ENCODE assay signal across 8 cellular contexts in the genomic region with DNA sequence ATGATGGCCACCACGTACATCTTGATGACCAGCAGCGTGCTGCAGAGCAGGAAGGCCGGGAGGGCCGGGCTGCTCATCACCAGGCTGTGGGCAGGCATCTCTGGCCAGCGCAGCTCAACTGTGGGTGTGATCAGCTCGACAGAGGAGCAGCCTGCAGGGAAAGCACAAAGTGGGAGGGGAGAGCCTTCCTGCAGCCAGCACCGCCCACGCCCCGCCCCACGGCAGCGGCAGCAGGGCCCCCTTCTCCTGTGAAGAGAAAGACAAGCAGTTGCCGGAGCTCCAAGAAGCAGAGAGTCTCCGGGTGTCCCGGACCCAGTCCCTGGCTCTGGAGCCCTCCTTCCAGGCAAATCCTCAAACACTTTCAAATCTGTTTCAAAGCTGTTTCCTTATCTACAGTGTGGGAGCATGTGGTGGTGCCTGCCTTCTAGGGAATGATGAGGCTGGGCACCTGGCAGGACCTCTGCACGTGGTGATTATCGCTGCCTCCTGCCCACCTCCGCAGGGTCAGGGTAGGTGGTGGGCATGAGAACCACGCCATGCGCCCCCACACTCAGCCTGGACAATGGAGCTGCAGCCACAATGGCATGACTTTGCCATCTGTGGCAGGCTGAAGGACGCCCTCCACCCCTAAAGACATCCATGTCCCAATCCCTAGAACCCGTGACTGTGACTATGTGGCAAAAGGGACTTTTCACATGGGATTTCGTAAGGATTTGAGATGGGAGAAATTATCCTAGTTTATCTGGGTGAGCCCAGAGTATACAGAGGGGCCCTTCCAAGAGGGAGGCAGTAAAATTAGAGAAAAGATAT. TPM values are rescaled to one million over a fixed set of nuclear protein-coding genes. Genes with fewer than 3 reads are reported as not detected.
DNase-seq lines count a peak whose midpoint lies in the region; ATAC-seq and TF ChIP-seq lines count a peak whose summit lies in the region.

A gene with protein sequence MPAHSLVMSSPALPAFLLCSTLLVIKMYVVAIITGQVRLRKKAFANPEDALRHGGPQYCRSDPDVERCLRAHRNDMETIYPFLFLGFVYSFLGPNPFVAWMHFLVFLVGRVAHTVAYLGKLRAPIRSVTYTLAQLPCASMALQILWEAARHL (minus strand): TSS at position 128 of the 810 bp plus-strand sequence. CDS start 30 bp downstream, at position 98.

- TF ChIP-seq CTCF in AG10803 (conservative IDR thresholded peaks at IDR 0.05; ENCODE audit: low read length) = no peak
- TF ChIP-seq CTCF in brain (conservative IDR thresholded peaks at IDR 0.05) = no peak

- H3K27ac Mint-ChIP-seq in T-helper 2 cell treated with Interferon-gamma antibody and Interleukin-4, amounts not matched to agents 5 μg/mL and 100 μg/mL, for 36 hours = no peak within 1 kb of the TSS
- H3K27ac Mint-ChIP-seq in brain = peak within 1 kb of the TSS in 3 of 5 experiments; percentile 73 to 90 (median 74)

- no peaks in the 10 kb centered on the region for H3K36me3 Mint-ChIP-seq in T-helper 2 cell treated with Interferon-gamma antibody and Interleukin-4, amounts not matched to agents 5 μg/mL and 100 μg/mL, for 36 hours (ENCODE audit: low read depth)
- H3K36me3 Mint-ChIP-seq in brain = no peaks in the 10 kb centered on the region

- H3K4me3 ChIP-seq in AG10803 (ENCODE audit: low read length) = peak within 1 kb of the TSS; percentile 58

- H3K27me3 Mint-ChIP-seq in T-helper 2 cell treated with Interferon-gamma antibody and Interleukin-4, amounts not matched to agents 5 μg/mL and 100 μg/mL, for 36 hours (ENCODE audit: low read depth) = peaks cover 2% of the 10 kb centered on the region
- peaks cover 3% of the 10 kb centered on the region for H3K27me3 Mint-ChIP-seq in brain

- ATAC-seq in GM18873 (IDR thresholded peaks at IDR 0.05; ENCODE audit: low FRiP score, unreplicated experiment) (no peak), GM21786 (IDR thresholded peaks at IDR 0.05; ENCODE audit: unreplicated experiment) (no peak)

- H3K4me1 Mint-ChIP-seq in T-helper 2 cell treated with Interferon-gamma antibody and Interleukin-4, amounts not matched to agents 5 μg/mL and 100 μg/mL, for 36 hours (ENCODE audit: low read depth) = peaks cover 5% of the 10 kb centered on the region
- H3K4me1 Mint-ChIP-seq in brain = peaks cover 25% of the 10 kb centered on the region

- DNase-seq in AG10803 (ENCODE audit: low read depth) (peak; percentile 81), HT-29 (ENCODE audit: low spot score) (peak; percentile 29), iPS-NIHi7 (ENCODE audit: extremely low spot score) (peak; percentile 87)
- peak; percentile 54 for DNase-seq in T-helper 2 cell treated with Interferon-gamma antibody and Interleukin-4, amounts not matched to agents 5 μg/mL and 100 μg/mL, for 36 hours (ENCODE audit: low spot score)
- DNase-seq in stimulated activated CD4-positive, alpha-beta T cell treated with anti-CD3 and anti-CD28 coated beads, Interleukin-12 subunit alpha, Interleukin-12 subunit beta, amount 100 ng/mL, for 48 hours (ENCODE audit: low read depth in 2 of 3, low spot score in 1 of 3) = peak; percentile 16 to 47 (median 23)

- H3K9me3 Mint-ChIP-seq in T-helper 2 cell treated with Interferon-gamma antibody and Interleukin-4, amounts not matched to agents 5 μg/mL and 100 μg/mL, for 36 hours = no peaks in the 10 kb centered on the region
- H3K9me3 Mint-ChIP-seq in brain = no peaks in the 10 kb centered on the region

- H3K4me3 Mint-ChIP-seq in T-helper 2 cell treated with Interferon-gamma antibody and Interleukin-4, amounts not matched to agents 5 μg/mL and 100 μg/mL, for 36 hours = no peak within 1 kb of the TSS
- H3K4me3 Mint-ChIP-seq in brain = peak within 1 kb of the TSS; percentile 72 to 84 (median 78)

RNA-seq across cellular contexts. Expression of the gene that starts here (rescaled TPM):
- 0.41 and 0.94 TPM in 2 replicates for total RNA-seq in HT-29 (2014; rRNA removed; shearing (Covaris generic))
- 1.8 TPM for polyA plus RNA-seq in brain (ENCODE audit: insufficient read depth, low read depth, low replicate concordance)

Comparison
In these comparisons a context has a peak if more than half of its experiments do, and no peak if none do; other contexts are left out.
1. Peak in DNase-seq in HT-29; RNA of the gene not detected or under 1 TPM.
2. DNase-seq: peak in every context shown above with its lines; median percentile 87 in iPS-NIHi7; 81 in AG10803; 54 in T-helper 2 cell treated with Interferon-gamma antibody and Interleukin-4, amounts not matched to agents 5 μg/mL and 100 μg/mL, for 36 hours; 29 in HT-29; 23 in stimulated activated CD4-positive, alpha-beta T cell treated with anti-CD3 and anti-CD28 coated beads, Interleukin-12 subunit alpha, Interleukin-12 subunit beta, amount 100 ng/mL, for 48 hours.